ENCODE assay signal across 13 cellular contexts in the genomic region with DNA sequence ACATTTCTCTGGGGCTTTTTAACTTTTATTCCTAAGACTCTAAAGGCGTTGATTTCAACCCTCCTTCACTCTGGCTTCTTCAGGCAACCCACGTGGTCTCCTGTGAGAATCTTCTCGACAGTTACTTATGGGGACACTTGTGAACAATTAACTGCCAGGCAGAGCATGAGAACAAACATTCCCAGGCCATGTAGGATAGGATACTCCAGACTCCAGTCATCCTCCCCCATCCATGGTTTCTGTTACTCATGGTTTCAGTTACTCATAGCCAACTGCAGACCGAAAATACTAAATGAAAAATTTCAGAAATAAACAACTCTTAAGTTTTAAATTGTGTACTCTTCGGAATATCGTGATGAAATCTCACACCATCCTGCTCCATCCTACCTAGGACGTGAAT. TPM values are rescaled to one million over a fixed set of nuclear protein-coding genes. Genes with fewer than 3 reads are reported as not detected.
DNase-seq lines count a peak whose midpoint lies in the region; ATAC-seq, FAIRE-seq and TF ChIP-seq lines count a peak whose summit lies in the region.
"Had no signal": no experiment of that assay in that cellular context is flagged by ENCODE, and none has a peak within 500 bp of the region (broad histone marks: within the 10 kb centered on the region; RNA-seq: fewer than 3 reads in every experiment).

No MANE protein-coding gene starts in this region.

- ATAC-seq in stimulated activated effector memory CD8-positive, alpha-beta T cell treated with anti-CD3 and anti-CD28 coated beads, Interleukin-12 subunit alpha, Interleukin-12 subunit beta, amount 100 ng/mL, for 72 hours = no peak
- ATAC-seq in body of pancreas = no peak
- no peak for ATAC-seq in HG03280 (IDR thresholded peaks at IDR 0.05; ENCODE audit: unreplicated experiment)
- ATAC-seq: mucosa of descending colon had no signal

- no peaks in the 10 kb centered on the region for H3K27me3 Mint-ChIP-seq in activated naive CD4-positive, alpha-beta T cell treated with anti-CD3 and anti-CD28 coated beads, Interleukin-2, amount 50 U/mL, for 24 hours

- H3K4me3 ChIP-seq in effector memory CD4-positive, alpha-beta T cell (ENCODE audit: insufficient read depth, low read depth, low read length, poor library complexity, severe bottlenecking) = no peak overlapping the region
- no peak overlapping the region for H3K4me3 ChIP-seq in body of pancreas
- H3K4me3 ChIP-seq: mucosa of descending colon had no signal

- DNase-seq in activated naive CD4-positive, alpha-beta T cell treated with anti-CD3 and anti-CD28 coated beads, Interleukin-2, amount 50 U/mL, for 16 hours = no peak
- DNase-seq in RCC 7860 (ENCODE audit: low spot score) = peak; percentile 44
- no peak for DNase-seq in effector memory CD4-positive, alpha-beta T cell
- no peak for DNase-seq in stimulated activated effector memory CD8-positive, alpha-beta T cell treated with anti-CD3 and anti-CD28 coated beads, Interleukin-12 subunit alpha, Interleukin-12 subunit beta, amount 100 ng/mL, for 72 hours (ENCODE audit: low spot score in 2 of 2)
- DNase-seq in HTR-8/SVneo (ENCODE audit: insufficient read length, low spot score) = no peak
- no peak for DNase-seq in body of pancreas
- DNase-seq: head of caudate nucleus; mucosa of descending colon; stimulated activated CD4-positive, alpha-beta T cell treated with anti-CD3 and anti-CD28 coated beads, Interleukin-4, amount 100 ng/mL, for 4 hours had no signal

- no peak for TF ChIP-seq POLR2A in body of pancreas (IDR thresholded peaks at IDR 0.05)

- H3K27ac ChIP-seq in effector memory CD4-positive, alpha-beta T cell (ENCODE audit: insufficient read depth, low read length, poor library complexity, severe bottlenecking) = peak overlapping the region; percentile 16
- H3K27ac ChIP-seq in body of pancreas = no peak overlapping the region

- peak overlapping the region; percentile 2 for H3K4me3 Mint-ChIP-seq in activated naive CD4-positive, alpha-beta T cell treated with anti-CD3 and anti-CD28 coated beads, Interleukin-2, amount 50 U/mL, for 24 hours
- H3K4me3 Mint-ChIP-seq in stimulated activated effector memory CD8-positive, alpha-beta T cell treated with anti-CD3 and anti-CD28 coated beads, Interleukin-12 subunit alpha, Interleukin-12 subunit beta, amount 100 ng/mL, for 72 hours = peak overlapping the region; percentile 71

- H3K4me1 ChIP-seq in effector memory CD4-positive, alpha-beta T cell (ENCODE audit: control insufficient read depth, insufficient read depth, low read length, poor library complexity, severe bottlenecking) = peaks cover 59% of the 10 kb centered on the region
- H3K4me1 ChIP-seq in body of pancreas = no peaks in the 10 kb centered on the region

- no peaks in the 10 kb centered on the region for H3K27me3 ChIP-seq in effector memory CD4-positive, alpha-beta T cell (replicated peaks; ENCODE audit: control insufficient read depth, insufficient read depth, low read length, poor library complexity, severe bottlenecking)
- no peaks in the 10 kb centered on the region for H3K27me3 ChIP-seq in body of pancreas

- FAIRE-seq in RCC 7860 (lab: Jason Lieb, UNC) = no peak
- FAIRE-seq in HTR-8/SVneo (lab: Jason Lieb, UNC) = no peak
- FAIRE-seq: keratinocyte had no signal

- peaks cover 6% of the 10 kb centered on the region for H3K9me3 Mint-ChIP-seq in activated naive CD4-positive, alpha-beta T cell treated with anti-CD3 and anti-CD28 coated beads, Interleukin-2, amount 50 U/mL, for 24 hours
- peaks cover 12% of the 10 kb centered on the region for H3K9me3 Mint-ChIP-seq in stimulated activated effector memory CD8-positive, alpha-beta T cell treated with anti-CD3 and anti-CD28 coated beads, Interleukin-12 subunit alpha, Interleukin-12 subunit beta, amount 100 ng/mL, for 72 hours

- peak overlapping the region; percentile 91 for H3K27ac Mint-ChIP-seq in activated naive CD4-positive, alpha-beta T cell treated with anti-CD3 and anti-CD28 coated beads, Interleukin-2, amount 50 U/mL, for 24 hours
- peak overlapping the region; percentile 95 for H3K27ac Mint-ChIP-seq in stimulated activated effector memory CD8-positive, alpha-beta T cell treated with anti-CD3 and anti-CD28 coated beads, Interleukin-12 subunit alpha, Interleukin-12 subunit beta, amount 100 ng/mL, for 72 hours

- 87 to 95% methylated on average over 7 of the region's 7 CpGs for WGBS in body of pancreas, 2 donors

- H3K36me3 Mint-ChIP-seq in activated naive CD4-positive, alpha-beta T cell treated with anti-CD3 and anti-CD28 coated beads, Interleukin-2, amount 50 U/mL, for 24 hours = peaks cover 21% of the 10 kb centered on the region
- peaks cover 64% of the 10 kb centered on the region for H3K36me3 Mint-ChIP-seq in stimulated activated effector memory CD8-positive, alpha-beta T cell treated with anti-CD3 and anti-CD28 coated beads, Interleukin-12 subunit alpha, Interleukin-12 subunit beta, amount 100 ng/mL, for 72 hours

- H3K36me3 ChIP-seq in effector memory CD4-positive, alpha-beta T cell (ENCODE audit: control insufficient read depth, insufficient read depth, low read length) = no peaks in the 10 kb centered on the region
- H3K36me3 ChIP-seq in body of pancreas (replicated peaks in 1 of 2; ENCODE audit: insufficient read depth in 1 of 2, low read depth in 2 of 2) = peaks cover 0 to 4% of the 10 kb centered on the region in 2 donors

- no peaks in the 10 kb centered on the region for H3K9me3 ChIP-seq in effector memory CD4-positive, alpha-beta T cell (ENCODE audit: control insufficient read depth, low read length)
- peaks cover 0 to under 1% (median 0%) of the 10 kb centered on the region in 3 donors for H3K9me3 ChIP-seq in body of pancreas
- H3K9me3 ChIP-seq: mucosa of descending colon had no signal

- intact Hi-C loops in body of pancreas (cut with DNase I) = no loop called here

- peaks cover 93% of the 10 kb centered on the region for H3K4me1 Mint-ChIP-seq in activated naive CD4-positive, alpha-beta T cell treated with anti-CD3 and anti-CD28 coated beads, Interleukin-2, amount 50 U/mL, for 24 hours
- H3K4me1 Mint-ChIP-seq in stimulated activated effector memory CD8-positive, alpha-beta T cell treated with anti-CD3 and anti-CD28 coated beads, Interleukin-12 subunit alpha, Interleukin-12 subunit beta, amount 100 ng/mL, for 72 hours = peaks cover 96% of the 10 kb centered on the region

- TF ChIP-seq CTCF in body of pancreas (IDR thresholded peaks at IDR 0.05) = no peak

RNA-seq across cellular contexts. Expression of gene GPR68, which starts 19.5 kb away (rescaled TPM):
- total RNA-seq in body of pancreas = under 1 TPM in 1 of 2 donors, not detected in 1; 0.26 TPM
- total RNA-seq: SK-MEL-5 had no signal
